In genomic region chr19:49056902-49057596, GRCh38 we compare ENCODE assay signal across 9 cellular contexts. TPM values are rescaled to one million over a fixed set of nuclear protein-coding genes. Genes with fewer than 3 reads are reported as not detected.
DNase-seq lines count a peak whose midpoint lies in the region; ATAC-seq and TF ChIP-seq lines count a peak whose summit lies in the region.
"Not testable (repeated sequence)": the region's sequence is repeated elsewhere in the genome, so short reads cannot be mapped to it uniquely, and the experiment has no call there.
"Had no signal": no experiment of that assay in that cellular context is flagged by ENCODE, and none has a peak within 500 bp of the region (broad histone marks: within the 10 kb centered on the region; RNA-seq: fewer than 3 reads in every experiment).

No MANE protein-coding gene starts in this region.

- not testable (repeated sequence) for DNase-seq in CD8-positive, alpha-beta memory T cell; PC-9; activated T-helper 1 cell treated with anti-CD3 and anti-CD28 coated beads, Interleukin-12 subunit alpha, Interleukin-12 subunit beta, Interleukin-2, Interleukin-4 antibody, amounts not matched to agents 30 ng/mL and 10 ng/mL and 1 ng/mL, durations not matched to agents 14 hours and 24 hours and 36 hours (ENCODE audit: low spot score); coronary artery (ENCODE audit: low spot score); Right ventricle myocardium superior; progenitor cell of endocrine pancreas (ENCODE audit: low spot score, unreplicated experiment); transverse colon
- DNase-seq in memory B cell (ENCODE audit: low spot score in 2 of 2), result peak in 1 of 2 donors; percentile 31

- H3K27me3 ChIP-seq in CD8-positive, alpha-beta memory T cell (ENCODE audit: insufficient read depth, low read length, poor library complexity, severe bottlenecking), result peaks cover 22% of the 10 kb centered on the region
- H3K27me3 ChIP-seq in PC-9 (ENCODE audit: insufficient read depth, low read depth), result not testable (repeated sequence)
- H3K27me3 ChIP-seq in transverse colon, result peaks cover 58% of the 10 kb centered on the region

- peak; percentile 40 for ATAC-seq in Right ventricle myocardium superior (ENCODE audit: poor library complexity)
- ATAC-seq in memory B cell (ENCODE audit: low read depth), result not testable (repeated sequence)

- not testable (repeated sequence) for H4K20me1 ChIP-seq in PC-9 (ENCODE audit: insufficient read depth)

- BruUV-seq in PC-9 (replicated peaks; lab: Mats Ljungman, UMichigan), result TSS peak; percentile 32

- not testable (repeated sequence) for H3K9me3 Mint-ChIP-seq in CD8-positive, alpha-beta memory T cell; activated T-helper 1 cell treated with anti-CD3 and anti-CD28 coated beads, Interleukin-12 subunit alpha, Interleukin-12 subunit beta, Interleukin-2, Interleukin-4 antibody, amounts not matched to agents 30 ng/mL and 10 ng/mL and 1 ng/mL, durations not matched to agents 14 hours and 24 hours and 36 hours; memory B cell; progenitor cell of endocrine pancreas (ENCODE audit: low read depth)

- peaks cover 14 to 28% (median 16%) of the 10 kb centered on the region in 3 donors for H3K4me1 Mint-ChIP-seq in CD8-positive, alpha-beta memory T cell
- peaks cover 18% of the 10 kb centered on the region for H3K4me1 Mint-ChIP-seq in activated T-helper 1 cell treated with anti-CD3 and anti-CD28 coated beads, Interleukin-12 subunit alpha, Interleukin-12 subunit beta, Interleukin-2, Interleukin-4 antibody, amounts not matched to agents 30 ng/mL and 10 ng/mL and 1 ng/mL, durations not matched to agents 14 hours and 24 hours and 36 hours (ENCODE audit: low read depth)
- peaks cover 16% of the 10 kb centered on the region for H3K4me1 Mint-ChIP-seq in memory B cell
- H3K4me1 Mint-ChIP-seq in progenitor cell of endocrine pancreas (ENCODE audit: low read depth), result not testable (repeated sequence)

- peak overlapping the region; percentile 60 to 94 (median 88) for H3K4me3 Mint-ChIP-seq in CD8-positive, alpha-beta memory T cell
- H3K4me3 Mint-ChIP-seq in activated T-helper 1 cell treated with anti-CD3 and anti-CD28 coated beads, Interleukin-12 subunit alpha, Interleukin-12 subunit beta, Interleukin-2, Interleukin-4 antibody, amounts not matched to agents 30 ng/mL and 10 ng/mL and 1 ng/mL, durations not matched to agents 14 hours and 24 hours and 36 hours, result peak overlapping the region; percentile 73
- H3K4me3 Mint-ChIP-seq in memory B cell (peak overlapping the region; percentile 79), progenitor cell of endocrine pancreas (ENCODE audit: low read depth) (peak overlapping the region; percentile 68)

- not testable (repeated sequence) for H3K27ac ChIP-seq in CD8-positive, alpha-beta memory T cell (ENCODE audit: low read depth, low read length); PC-9; coronary artery; transverse colon

- H3K9me2 ChIP-seq in PC-9 (ENCODE audit: insufficient read depth), result not testable (repeated sequence)

- intact Hi-C loops in PC-9 (cut with micrococcal nuclease; ENCODE audit: unreplicated experiment), result loop anchor here (5.0 kb wide), 1 partner anchor 40 kb away; the partner anchor contains the start of gene LHB
- intact Hi-C loops in activated T-helper 1 cell treated with anti-CD3 and anti-CD28 coated beads, Interleukin-12 subunit alpha, Interleukin-12 subunit beta, Interleukin-2, Interleukin-4 antibody, amounts not matched to agents 30 ng/mL and 10 ng/mL and 1 ng/mL, durations not matched to agents 14 hours and 24 hours and 36 hours (cut with micrococcal nuclease), result loop anchor here (2.0 kb wide), 1 partner anchor 38 kb away; no protein-coding TSS in a partner anchor
- intact Hi-C loops in Right ventricle myocardium superior (cut with DNase I); transverse colon (cut with DNase I; ENCODE audit: low total_unique reads): not testable (repeated sequence)

- H3K27me3 Mint-ChIP-seq in CD8-positive, alpha-beta memory T cell, result peaks cover 38 to 48% of the 10 kb centered on the region in 2 donors
- H3K27me3 Mint-ChIP-seq in activated T-helper 1 cell treated with anti-CD3 and anti-CD28 coated beads, Interleukin-12 subunit alpha, Interleukin-12 subunit beta, Interleukin-2, Interleukin-4 antibody, amounts not matched to agents 30 ng/mL and 10 ng/mL and 1 ng/mL, durations not matched to agents 14 hours and 24 hours and 36 hours (ENCODE audit: insufficient read depth), result peaks cover 44% of the 10 kb centered on the region
- H3K27me3 Mint-ChIP-seq in memory B cell, result peaks cover 25% of the 10 kb centered on the region
- peaks cover 67% of the 10 kb centered on the region for H3K27me3 Mint-ChIP-seq in progenitor cell of endocrine pancreas

- POLR2A ChIA-PET in CD8-positive, alpha-beta memory T cell (lab: Charles Lee), result not testable (repeated sequence)
- POLR2A ChIA-PET in PC-9 (lab: Charles Lee; ENCODE audit: unreplicated experiment), result interaction anchor here (0.6 to 0.7 kb wide), 2 partner anchors 64 to 897 kb away, joined by 3 read pairs; partner anchors contain the start of gene GYS1

- TF ChIP-seq POLR2A in transverse colon (IDR thresholded peaks at IDR 0.05), result not testable (repeated sequence)

- not testable (repeated sequence) for TF ChIP-seq CTCF in PC-9 (conservative IDR thresholded peaks at IDR 0.05); coronary artery (IDR thresholded peaks at IDR 0.05); progenitor cell of endocrine pancreas (IDR thresholded peaks at IDR 0.05; ENCODE audit: unreplicated experiment); transverse colon (IDR thresholded peaks at IDR 0.05)

- H3K9me3 ChIP-seq in CD8-positive, alpha-beta memory T cell (ENCODE audit: low read length); PC-9 (ENCODE audit: insufficient read depth, low read depth); transverse colon: not testable (repeated sequence)

- not testable (repeated sequence) for H3K36me3 Mint-ChIP-seq in CD8-positive, alpha-beta memory T cell; activated T-helper 1 cell treated with anti-CD3 and anti-CD28 coated beads, Interleukin-12 subunit alpha, Interleukin-12 subunit beta, Interleukin-2, Interleukin-4 antibody, amounts not matched to agents 30 ng/mL and 10 ng/mL and 1 ng/mL, durations not matched to agents 14 hours and 24 hours and 36 hours (ENCODE audit: low read depth); memory B cell; progenitor cell of endocrine pancreas (ENCODE audit: insufficient read depth)

- H3K4me2 ChIP-seq in PC-9, result peak overlapping the region; percentile 94

- peaks cover 17% of the 10 kb centered on the region for H3K4me1 ChIP-seq in CD8-positive, alpha-beta memory T cell (ENCODE audit: insufficient read depth, low read length)
- H3K4me1 ChIP-seq in PC-9 (replicated peaks; ENCODE audit: insufficient read depth) (0 out of 2 replicates have a peak, but pooled peaks cover 10% of the 10 kb centered on the region), transverse colon (peaks cover 9 to 25% (median 18%) of the 10 kb centered on the region in 4 donors)

- CTCF ChIA-PET in CD8-positive, alpha-beta memory T cell (lab: Charles Lee), result interaction anchor here (0.8 to 1.2 kb wide), 2 partner anchors 63 to 89 kb away, joined by 4 to 6 read pairs; partner anchors contain the start of genes GYS1 and RUVBL2
- CTCF ChIA-PET in PC-9 (lab: Charles Lee), result interaction anchor here (1.0 kb wide), 1 partner anchor 64 kb away, joined by 3 read pairs; the partner anchor contains the start of gene GYS1

- H3K4me3 ChIP-seq in CD8-positive, alpha-beta memory T cell (ENCODE audit: low read length), result peak overlapping the region; percentile 66
- H3K4me3 ChIP-seq in PC-9 (peak overlapping the region; percentile 63), coronary artery (peak overlapping the region; percentile 83), transverse colon (peak overlapping the region; percentile 9 to 52 (median 38))

- TF ChIP-seq EP300 in transverse colon (IDR thresholded peaks at IDR 0.05; ENCODE audit: low read depth), result not testable (repeated sequence)

- H3K79me2 ChIP-seq in PC-9 (ENCODE audit: low read depth), result not testable (repeated sequence)

- in situ Hi-C loops in transverse colon (cut with MboI; ENCODE audit: low pct_ligation_motif_present in 1 of 4, low pct_unique_long_range_greater_than_20kb in 1 of 4, low sequenced_read_pairs in 3 of 4), result not testable (repeated sequence)

- 4% methylated on average over 25 of the region's 34 CpGs; no CpG with 5 or more reads in 1 of the 2 donors for WGBS in transverse colon (ENCODE audit: low coverage in 1 of 2), 2 donors

- not testable (repeated sequence) for H3K36me3 ChIP-seq in CD8-positive, alpha-beta memory T cell (ENCODE audit: insufficient read depth, low read length); PC-9 (ENCODE audit: low read depth); transverse colon

- H3F3A ChIP-seq in PC-9 (ENCODE audit: insufficient read depth, low read depth), result peaks cover 22% of the 10 kb centered on the region

- not testable (repeated sequence) for H2AFZ ChIP-seq in PC-9

- peak overlapping the region in 4 of 8 donors; percentile 63 to 86 (median 78) for H3K27ac Mint-ChIP-seq in CD8-positive, alpha-beta memory T cell
- H3K27ac Mint-ChIP-seq in activated T-helper 1 cell treated with anti-CD3 and anti-CD28 coated beads, Interleukin-12 subunit alpha, Interleukin-12 subunit beta, Interleukin-2, Interleukin-4 antibody, amounts not matched to agents 30 ng/mL and 10 ng/mL and 1 ng/mL, durations not matched to agents 14 hours and 24 hours and 36 hours; memory B cell; progenitor cell of endocrine pancreas: not testable (repeated sequence)

RNA-seq across cellular contexts. Expression of gene CGB7, which starts 0.5 kb away (rescaled TPM):
- not detected for total RNA-seq in CD8-positive, alpha-beta memory T cell
- polyA plus RNA-seq in CD8-positive, alpha-beta memory T cell, result not detected
- 4.8 and 6.8 TPM in 2 replicates for total RNA-seq in PC-9 (2021)
- not detected in 2 replicates for total RNA-seq in activated T-helper 1 cell treated with anti-CD3 and anti-CD28 coated beads, Interleukin-12 subunit alpha, Interleukin-12 subunit beta, Interleukin-2, Interleukin-4 antibody, amounts not matched to agents 30 ng/mL and 10 ng/mL and 1 ng/mL, durations not matched to agents 14 hours and 24 hours and 36 hours
- total RNA-seq in Right ventricle myocardium superior, result not detected
- total RNA-seq in progenitor cell of endocrine pancreas, result 0.38 and 0.80 TPM in 2 replicates
- under 1 TPM in 1 of 4 donors, not detected in 3; 0.20 TPM for total RNA-seq in transverse colon

RNA-seq across cellular contexts. Expression of gene NTF4, which starts 7.6 kb away (rescaled TPM):
- total RNA-seq in CD8-positive, alpha-beta memory T cell, result not detected
- not detected for polyA plus RNA-seq in CD8-positive, alpha-beta memory T cell
- 14.0 and 18.6 TPM in 2 replicates for total RNA-seq in PC-9 (2021)
- not detected in 2 replicates for total RNA-seq in activated T-helper 1 cell treated with anti-CD3 and anti-CD28 coated beads, Interleukin-12 subunit alpha, Interleukin-12 subunit beta, Interleukin-2, Interleukin-4 antibody, amounts not matched to agents 30 ng/mL and 10 ng/mL and 1 ng/mL, durations not matched to agents 14 hours and 24 hours and 36 hours
- total RNA-seq in Right ventricle myocardium superior, result 0.48 TPM
- 0.91 and 1.5 TPM in 2 replicates for total RNA-seq in progenitor cell of endocrine pancreas
- total RNA-seq in transverse colon, result not detected
- total RNA-seq: pulmonary artery endothelial cell had no signal

RNA-seq across cellular contexts. Expression of gene CGB8, which starts 8.1 kb away (rescaled TPM):
- total RNA-seq in CD8-positive, alpha-beta memory T cell, result not detected
- polyA plus RNA-seq in CD8-positive, alpha-beta memory T cell, result not detected
- total RNA-seq in PC-9 (2021) (1.0 and 5.3 TPM in 2 replicates), Right ventricle myocardium superior (not detected), progenitor cell of endocrine pancreas (not detected in 2 replicates), transverse colon (not detected)
- total RNA-seq in activated T-helper 1 cell treated with anti-CD3 and anti-CD28 coated beads, Interleukin-12 subunit alpha, Interleukin-12 subunit beta, Interleukin-2, Interleukin-4 antibody, amounts not matched to agents 30 ng/mL and 10 ng/mL and 1 ng/mL, durations not matched to agents 14 hours and 24 hours and 36 hours, result not detected in 2 replicates
- total RNA-seq: pulmonary artery endothelial cell had no signal

RNA-seq across cellular contexts. Expression of gene CGB5, which starts 13.4 kb away (rescaled TPM):
- total RNA-seq in CD8-positive, alpha-beta memory T cell, result not detected
- polyA plus RNA-seq in CD8-positive, alpha-beta memory T cell, result not detected
- 1.1 and 1.9 TPM in 2 replicates for total RNA-seq in PC-9 (2021)
- total RNA-seq in activated T-helper 1 cell treated with anti-CD3 and anti-CD28 coated beads, Interleukin-12 subunit alpha, Interleukin-12 subunit beta, Interleukin-2, Interleukin-4 antibody, amounts not matched to agents 30 ng/mL and 10 ng/mL and 1 ng/mL, durations not matched to agents 14 hours and 24 hours and 36 hours, result not detected in 2 replicates
- not detected for total RNA-seq in Right ventricle myocardium superior
- not detected in 2 replicates for total RNA-seq in progenitor cell of endocrine pancreas
- not detected for total RNA-seq in transverse colon
- total RNA-seq: pulmonary artery endothelial cell had no signal

RNA-seq across cellular contexts. Expression of gene KCNA7, which starts 15.4 kb away (rescaled TPM):
- not detected for total RNA-seq in CD8-positive, alpha-beta memory T cell
- polyA plus RNA-seq in CD8-positive, alpha-beta memory T cell, result not detected
- not detected in 2 replicates for total RNA-seq in PC-9 (2021)
- not detected in 2 replicates for total RNA-seq in activated T-helper 1 cell treated with anti-CD3 and anti-CD28 coated beads, Interleukin-12 subunit alpha, Interleukin-12 subunit beta, Interleukin-2, Interleukin-4 antibody, amounts not matched to agents 30 ng/mL and 10 ng/mL and 1 ng/mL, durations not matched to agents 14 hours and 24 hours and 36 hours
- total RNA-seq in Right ventricle myocardium superior, result 0.86 TPM
- not detected in 2 replicates for total RNA-seq in progenitor cell of endocrine pancreas
- under 1 TPM in 1 of 4 donors, not detected in 3; 0.14 TPM for total RNA-seq in transverse colon
- total RNA-seq: pulmonary artery endothelial cell had no signal
